ENCODE assay signal across 1 cellular context in the genomic region with DNA sequence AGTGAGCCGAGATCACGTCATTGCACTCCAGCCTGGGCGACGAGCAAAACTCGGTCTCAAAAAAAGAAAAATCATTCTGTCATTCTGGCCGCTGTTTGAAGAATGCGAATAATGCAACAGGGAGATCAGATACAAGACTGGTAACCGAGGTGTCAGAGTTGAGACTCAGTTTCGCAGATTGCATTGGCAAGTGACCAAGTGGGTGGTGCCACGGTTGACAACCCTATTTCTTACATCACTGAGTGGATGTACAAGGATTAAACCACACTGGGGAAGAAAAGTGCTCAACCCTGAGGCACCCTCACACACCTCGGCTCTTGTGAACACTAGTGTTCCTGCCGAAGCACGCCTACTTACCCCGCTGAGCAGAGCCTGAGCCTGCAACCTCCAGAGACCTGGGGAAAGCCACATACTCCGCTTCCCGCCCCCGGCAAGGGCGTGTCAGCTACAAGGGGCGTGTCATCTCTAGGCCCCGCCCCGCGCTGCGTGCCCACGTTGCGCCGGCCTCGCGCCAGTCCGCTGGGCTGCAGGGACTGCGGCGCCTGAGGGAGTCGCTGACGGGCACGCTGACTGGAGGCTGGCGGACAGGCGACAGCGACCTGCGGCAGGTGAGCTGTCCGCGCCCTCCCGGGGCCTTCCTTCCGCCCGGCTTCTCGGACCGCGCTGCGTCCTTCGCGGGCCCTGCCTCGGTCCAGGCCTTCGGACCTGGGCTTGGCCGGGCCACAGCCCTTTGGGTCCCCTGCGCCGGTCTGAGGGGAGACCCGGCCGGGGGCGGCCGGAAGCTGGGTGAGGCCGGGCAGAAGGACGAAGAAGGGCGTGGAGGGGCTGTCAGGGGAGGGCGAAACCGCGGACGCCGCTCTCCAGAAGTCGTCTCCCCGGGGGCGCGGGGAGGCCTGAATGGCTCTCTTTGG.
A peak's percentile ranks its signal among the peaks of the same experiment; 100 is the strongest.
TF ChIP-seq lines count a peak whose summit lies in the region.

A gene with protein sequence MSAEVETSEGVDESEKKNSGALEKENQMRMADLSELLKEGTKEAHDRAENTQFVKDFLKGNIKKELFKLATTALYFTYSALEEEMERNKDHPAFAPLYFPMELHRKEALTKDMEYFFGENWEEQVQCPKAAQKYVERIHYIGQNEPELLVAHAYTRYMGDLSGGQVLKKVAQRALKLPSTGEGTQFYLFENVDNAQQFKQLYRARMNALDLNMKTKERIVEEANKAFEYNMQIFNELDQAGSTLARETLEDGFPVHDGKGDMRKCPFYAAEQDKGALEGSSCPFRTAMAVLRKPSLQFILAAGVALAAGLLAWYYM (plus strand): TSS at position 519 of the 911 bp plus-strand sequence. CDS start 29,127 bp downstream, outside the sequence.

TF ChIP-seq in HEK293, 187 proteins besides CTCF, POLR2A, EP300 and RAD21 (continued from another document and continues in another):
- TF ChIP-seq, protein P1, sequence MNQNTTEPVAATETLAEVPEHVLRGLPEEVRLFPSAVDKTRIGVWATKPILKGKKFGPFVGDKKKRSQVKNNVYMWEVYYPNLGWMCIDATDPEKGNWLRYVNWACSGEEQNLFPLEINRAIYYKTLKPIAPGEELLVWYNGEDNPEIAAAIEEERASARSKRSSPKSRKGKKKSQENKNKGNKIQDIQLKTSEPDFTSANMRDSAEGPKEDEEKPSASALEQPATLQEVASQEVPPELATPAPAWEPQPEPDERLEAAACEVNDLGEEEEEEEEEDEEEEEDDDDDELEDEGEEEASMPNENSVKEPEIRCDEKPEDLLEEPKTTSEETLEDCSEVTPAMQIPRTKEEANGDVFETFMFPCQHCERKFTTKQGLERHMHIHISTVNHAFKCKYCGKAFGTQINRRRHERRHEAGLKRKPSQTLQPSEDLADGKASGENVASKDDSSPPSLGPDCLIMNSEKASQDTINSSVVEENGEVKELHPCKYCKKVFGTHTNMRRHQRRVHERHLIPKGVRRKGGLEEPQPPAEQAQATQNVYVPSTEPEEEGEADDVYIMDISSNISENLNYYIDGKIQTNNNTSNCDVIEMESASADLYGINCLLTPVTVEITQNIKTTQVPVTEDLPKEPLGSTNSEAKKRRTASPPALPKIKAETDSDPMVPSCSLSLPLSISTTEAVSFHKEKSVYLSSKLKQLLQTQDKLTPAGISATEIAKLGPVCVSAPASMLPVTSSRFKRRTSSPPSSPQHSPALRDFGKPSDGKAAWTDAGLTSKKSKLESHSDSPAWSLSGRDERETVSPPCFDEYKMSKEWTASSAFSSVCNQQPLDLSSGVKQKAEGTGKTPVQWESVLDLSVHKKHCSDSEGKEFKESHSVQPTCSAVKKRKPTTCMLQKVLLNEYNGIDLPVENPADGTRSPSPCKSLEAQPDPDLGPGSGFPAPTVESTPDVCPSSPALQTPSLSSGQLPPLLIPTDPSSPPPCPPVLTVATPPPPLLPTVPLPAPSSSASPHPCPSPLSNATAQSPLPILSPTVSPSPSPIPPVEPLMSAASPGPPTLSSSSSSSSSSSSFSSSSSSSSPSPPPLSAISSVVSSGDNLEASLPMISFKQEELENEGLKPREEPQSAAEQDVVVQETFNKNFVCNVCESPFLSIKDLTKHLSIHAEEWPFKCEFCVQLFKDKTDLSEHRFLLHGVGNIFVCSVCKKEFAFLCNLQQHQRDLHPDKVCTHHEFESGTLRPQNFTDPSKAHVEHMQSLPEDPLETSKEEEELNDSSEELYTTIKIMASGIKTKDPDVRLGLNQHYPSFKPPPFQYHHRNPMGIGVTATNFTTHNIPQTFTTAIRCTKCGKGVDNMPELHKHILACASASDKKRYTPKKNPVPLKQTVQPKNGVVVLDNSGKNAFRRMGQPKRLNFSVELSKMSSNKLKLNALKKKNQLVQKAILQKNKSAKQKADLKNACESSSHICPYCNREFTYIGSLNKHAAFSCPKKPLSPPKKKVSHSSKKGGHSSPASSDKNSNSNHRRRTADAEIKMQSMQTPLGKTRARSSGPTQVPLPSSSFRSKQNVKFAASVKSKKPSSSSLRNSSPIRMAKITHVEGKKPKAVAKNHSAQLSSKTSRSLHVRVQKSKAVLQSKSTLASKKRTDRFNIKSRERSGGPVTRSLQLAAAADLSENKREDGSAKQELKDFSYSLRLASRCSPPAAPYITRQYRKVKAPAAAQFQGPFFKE (tag by site-specific recombination; IDR thresholded peaks at IDR 0.05; ENCODE audit: borderline replicate concordance) = 0 out of 2 replicates have a peak, but pooled peaks have one; percentile 24
- no peak for TF ChIP-seq ZNF302 (tag by site-specific recombination; IDR thresholded peaks at IDR 0.05; ENCODE audit: low read depth)
- TF ChIP-seq PRDM1 (tag by site-specific recombination; IDR thresholded peaks at IDR 0.05) = no peak
- no peak for TF ChIP-seq ZSCAN18 (tag by site-specific recombination; IDR thresholded peaks at IDR 0.05)
- no peak for TF ChIP-seq ZNF350 (tag by site-specific recombination; IDR thresholded peaks at IDR 0.05)
- no peak for TF ChIP-seq ZNF202 (tag by site-specific recombination; IDR thresholded peaks at IDR 0.05; ENCODE audit: borderline replicate concordance)
- no peak for TF ChIP-seq ZNF221 (tag by site-specific recombination; IDR thresholded peaks at IDR 0.05; ENCODE audit: borderline replicate concordance)
- TF ChIP-seq HOXC10 (CRISPR knock-in tag; IDR thresholded peaks at IDR 0.05) = no peak
- TF ChIP-seq ZNF677 (tag by site-specific recombination; IDR thresholded peaks at IDR 0.05) = no peak
- TF ChIP-seq ZNF175 (tag by site-specific recombination; IDR thresholded peaks at IDR 0.05) = no peak
- TF ChIP-seq, protein P2, sequence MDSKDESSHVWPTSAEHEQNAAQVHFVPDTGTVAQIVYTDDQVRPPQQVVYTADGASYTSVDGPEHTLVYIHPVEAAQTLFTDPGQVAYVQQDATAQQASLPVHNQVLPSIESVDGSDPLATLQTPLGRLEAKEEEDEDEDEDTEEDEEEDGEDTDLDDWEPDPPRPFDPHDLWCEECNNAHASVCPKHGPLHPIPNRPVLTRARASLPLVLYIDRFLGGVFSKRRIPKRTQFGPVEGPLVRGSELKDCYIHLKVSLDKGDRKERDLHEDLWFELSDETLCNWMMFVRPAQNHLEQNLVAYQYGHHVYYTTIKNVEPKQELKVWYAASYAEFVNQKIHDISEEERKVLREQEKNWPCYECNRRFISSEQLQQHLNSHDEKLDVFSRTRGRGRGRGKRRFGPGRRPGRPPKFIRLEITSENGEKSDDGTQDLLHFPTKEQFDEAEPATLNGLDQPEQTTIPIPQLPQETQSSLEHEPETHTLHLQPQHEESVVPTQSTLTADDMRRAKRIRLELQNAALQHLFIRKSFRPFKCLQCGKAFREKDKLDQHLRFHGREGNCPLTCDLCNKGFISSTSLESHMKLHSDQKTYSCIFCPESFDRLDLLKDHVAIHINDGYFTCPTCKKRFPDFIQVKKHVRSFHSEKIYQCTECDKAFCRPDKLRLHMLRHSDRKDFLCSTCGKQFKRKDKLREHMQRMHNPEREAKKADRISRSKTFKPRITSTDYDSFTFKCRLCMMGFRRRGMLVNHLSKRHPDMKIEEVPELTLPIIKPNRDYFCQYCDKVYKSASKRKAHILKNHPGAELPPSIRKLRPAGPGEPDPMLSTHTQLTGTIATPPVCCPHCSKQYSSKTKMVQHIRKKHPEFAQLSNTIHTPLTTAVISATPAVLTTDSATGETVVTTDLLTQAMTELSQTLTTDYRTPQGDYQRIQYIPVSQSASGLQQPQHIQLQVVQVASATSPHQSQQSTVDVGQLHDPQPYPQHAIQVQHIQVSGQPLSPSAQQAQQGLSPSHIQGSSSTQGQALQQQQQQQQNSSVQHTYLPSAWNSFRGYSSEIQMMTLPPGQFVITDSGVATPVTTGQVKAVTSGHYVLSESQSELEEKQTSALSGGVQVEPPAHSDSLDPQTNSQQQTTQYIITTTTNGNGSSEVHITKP (tag by site-specific recombination; IDR thresholded peaks at IDR 0.05) = peak; percentile 33; the same call in 1 of the 2 replicates
- TF ChIP-seq ZNF280D (tag by site-specific recombination; IDR thresholded peaks at IDR 0.05) = no peak
- TF ChIP-seq, protein P3, sequence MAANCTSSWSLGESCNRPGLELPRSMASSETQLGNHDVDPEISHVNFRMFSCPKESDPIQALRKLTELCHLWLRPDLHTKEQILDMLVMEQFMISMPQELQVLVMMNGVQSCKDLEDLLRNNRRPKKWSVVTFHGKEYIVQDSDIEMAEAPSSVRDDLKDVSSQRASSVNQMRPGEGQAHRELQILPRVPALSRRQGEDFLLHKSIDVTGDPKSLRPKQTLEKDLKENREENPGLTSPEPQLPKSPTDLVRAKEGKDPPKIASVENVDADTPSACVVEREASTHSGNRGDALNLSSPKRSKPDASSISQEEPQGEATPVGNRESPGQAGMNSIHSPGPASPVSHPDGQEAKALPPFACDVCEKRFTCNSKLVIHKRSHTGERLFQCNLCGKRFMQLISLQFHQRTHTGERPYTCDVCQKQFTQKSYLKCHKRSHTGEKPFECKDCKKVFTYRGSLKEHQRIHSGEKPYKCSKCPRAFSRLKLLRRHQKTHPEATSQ (tag by site-specific recombination; IDR thresholded peaks at IDR 0.05) = peak; percentile 71; the same call in 1 of the 2 replicates
- TF ChIP-seq, protein P4, sequence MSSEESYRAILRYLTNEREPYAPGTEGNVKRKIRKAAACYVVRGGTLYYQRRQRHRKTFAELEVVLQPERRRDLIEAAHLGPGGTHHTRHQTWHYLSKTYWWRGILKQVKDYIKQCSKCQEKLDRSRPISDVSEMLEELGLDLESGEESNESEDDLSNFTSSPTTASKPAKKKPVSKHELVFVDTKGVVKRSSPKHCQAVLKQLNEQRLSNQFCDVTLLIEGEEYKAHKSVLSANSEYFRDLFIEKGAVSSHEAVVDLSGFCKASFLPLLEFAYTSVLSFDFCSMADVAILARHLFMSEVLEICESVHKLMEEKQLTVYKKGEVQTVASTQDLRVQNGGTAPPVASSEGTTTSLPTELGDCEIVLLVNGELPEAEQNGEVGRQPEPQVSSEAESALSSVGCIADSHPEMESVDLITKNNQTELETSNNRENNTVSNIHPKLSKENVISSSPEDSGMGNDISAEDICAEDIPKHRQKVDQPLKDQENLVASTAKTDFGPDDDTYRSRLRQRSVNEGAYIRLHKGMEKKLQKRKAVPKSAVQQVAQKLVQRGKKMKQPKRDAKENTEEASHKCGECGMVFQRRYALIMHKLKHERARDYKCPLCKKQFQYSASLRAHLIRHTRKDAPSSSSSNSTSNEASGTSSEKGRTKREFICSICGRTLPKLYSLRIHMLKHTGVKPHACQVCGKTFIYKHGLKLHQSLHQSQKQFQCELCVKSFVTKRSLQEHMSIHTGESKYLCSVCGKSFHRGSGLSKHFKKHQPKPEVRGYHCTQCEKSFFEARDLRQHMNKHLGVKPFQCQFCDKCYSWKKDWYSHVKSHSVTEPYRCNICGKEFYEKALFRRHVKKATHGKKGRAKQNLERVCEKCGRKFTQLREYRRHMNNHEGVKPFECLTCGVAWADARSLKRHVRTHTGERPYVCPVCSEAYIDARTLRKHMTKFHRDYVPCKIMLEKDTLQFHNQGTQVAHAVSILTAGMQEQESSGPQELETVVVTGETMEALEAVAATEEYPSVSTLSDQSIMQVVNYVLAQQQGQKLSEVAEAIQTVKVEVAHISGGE (tag by site-specific recombination; conservative IDR thresholded peaks at IDR 0.05; ENCODE audit: low read depth) = peak; percentile 51; the same call in 1 of the 2 replicates
- no peak; the same call in 1 of the 2 replicates for TF ChIP-seq KLF16 (tag by site-specific recombination; IDR thresholded peaks at IDR 0.05)
- 0 out of 2 replicates have a peak, but pooled peaks have one; percentile 22 for TF ChIP-seq ZNF121 (tag by site-specific recombination; IDR thresholded peaks at IDR 0.05)
- no peak for TF ChIP-seq ZNF768 (tag by site-specific recombination; IDR thresholded peaks at IDR 0.05)
- TF ChIP-seq ZNF341 (tag by site-specific recombination; IDR thresholded peaks at IDR 0.05; ENCODE audit: low read depth) = no peak; the same call in 1 of the 2 replicates
- no peak for TF ChIP-seq ZNF157 (tag by site-specific recombination; IDR thresholded peaks at IDR 0.05)
- TF ChIP-seq ZNF2 (tag by site-specific recombination; IDR thresholded peaks at IDR 0.05) = peak; percentile 55; the same call in 1 of the 2 replicates
- no peak for TF ChIP-seq ZNF670 (tag by site-specific recombination; IDR thresholded peaks at IDR 0.05; ENCODE audit: low read depth)
- TF ChIP-seq, protein P5, sequence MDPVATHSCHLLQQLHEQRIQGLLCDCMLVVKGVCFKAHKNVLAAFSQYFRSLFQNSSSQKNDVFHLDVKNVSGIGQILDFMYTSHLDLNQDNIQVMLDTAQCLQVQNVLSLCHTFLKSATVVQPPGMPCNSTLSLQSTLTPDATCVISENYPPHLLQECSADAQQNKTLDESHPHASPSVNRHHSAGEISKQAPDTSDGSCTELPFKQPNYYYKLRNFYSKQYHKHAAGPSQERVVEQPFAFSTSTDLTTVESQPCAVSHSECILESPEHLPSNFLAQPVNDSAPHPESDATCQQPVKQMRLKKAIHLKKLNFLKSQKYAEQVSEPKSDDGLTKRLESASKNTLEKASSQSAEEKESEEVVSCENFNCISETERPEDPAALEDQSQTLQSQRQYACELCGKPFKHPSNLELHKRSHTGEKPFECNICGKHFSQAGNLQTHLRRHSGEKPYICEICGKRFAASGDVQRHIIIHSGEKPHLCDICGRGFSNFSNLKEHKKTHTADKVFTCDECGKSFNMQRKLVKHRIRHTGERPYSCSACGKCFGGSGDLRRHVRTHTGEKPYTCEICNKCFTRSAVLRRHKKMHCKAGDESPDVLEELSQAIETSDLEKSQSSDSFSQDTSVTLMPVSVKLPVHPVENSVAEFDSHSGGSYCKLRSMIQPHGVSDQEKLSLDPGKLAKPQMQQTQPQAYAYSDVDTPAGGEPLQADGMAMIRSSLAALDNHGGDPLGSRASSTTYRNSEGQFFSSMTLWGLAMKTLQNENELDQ (tag by site-specific recombination; IDR thresholded peaks at IDR 0.05; ENCODE audit: low read depth) = no peak
- TF ChIP-seq SP7 (tag by site-specific recombination; IDR thresholded peaks at IDR 0.05) = peak; percentile 76
